11 cellular contexts compared by ENCODE assay signal in the genomic region with DNA sequence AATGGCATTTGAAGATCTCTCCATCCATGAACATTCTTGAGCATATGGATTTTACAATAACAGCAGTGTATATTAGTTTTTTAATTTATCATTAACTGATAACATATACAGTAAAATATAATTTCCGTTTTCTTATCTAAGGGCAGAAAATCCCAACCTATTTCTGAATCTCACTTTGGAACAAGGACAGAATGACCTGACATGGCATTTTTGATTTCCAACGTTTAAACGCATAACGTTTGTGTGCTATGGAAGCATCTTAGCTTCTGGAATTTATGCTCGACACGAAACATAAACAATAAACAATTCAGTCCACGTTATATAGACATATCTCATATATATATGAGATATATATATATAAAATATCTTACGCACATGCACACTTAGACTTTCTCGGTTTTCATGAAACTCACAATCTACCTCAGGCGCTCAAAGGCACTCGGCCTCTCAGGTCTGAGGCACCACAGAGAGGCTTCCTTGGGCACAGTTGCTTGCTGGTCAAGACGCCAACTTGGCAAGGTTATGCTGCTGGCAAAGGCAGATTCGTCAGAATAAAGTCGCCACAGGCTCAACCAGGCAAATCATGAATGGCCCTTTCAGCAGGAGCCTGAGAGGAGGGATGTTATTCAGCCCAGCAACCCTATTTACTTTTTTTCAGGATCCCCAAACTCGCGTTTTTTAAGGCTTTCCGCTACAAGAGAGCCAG. TPM values are rescaled to one million over a fixed set of nuclear protein-coding genes. Genes with fewer than 3 reads are reported as not detected.
DNase-seq lines count a peak whose midpoint lies in the region; ATAC-seq, FAIRE-seq and TF ChIP-seq lines count a peak whose summit lies in the region.
"Had no signal": no experiment of that assay in that cellular context is flagged by ENCODE, and none has a peak within 500 bp of the region (broad histone marks: within the 10 kb centered on the region; RNA-seq: fewer than 3 reads in every experiment).

No MANE protein-coding gene starts in this region.

- no peak for TF ChIP-seq RAD21 in K562 (CRISPR knock-in tag; conservative IDR thresholded peaks at IDR 0.05 in 1 of 2, IDR thresholded peaks at IDR 0.05 in 1 of 2)

- no peak for TF ChIP-seq CTCF in K562 (IDR thresholded peaks at IDR 0.05 in 2 of 3, conservative IDR thresholded peaks at IDR 0.05 in 1 of 3; ENCODE audit: insufficient read depth in 2 of 3, low read depth in 1 of 3, low read length in 3 of 3)

- H3K18ac ChIP-seq in mesendoderm (ENCODE audit: low read length), result no peak overlapping the region

- H4K20me1 ChIP-seq in K562 (replicated peaks; ENCODE audit: control insufficient read depth, insufficient read depth, low read length), result no peaks in the 10 kb centered on the region

- H3K4me3 ChIP-seq in K562 (peak overlapping the region; percentile 55), mesendoderm (ENCODE audit: low read length) (peak overlapping the region; percentile 69)

- H3K56ac ChIP-seq in mesendoderm (ENCODE audit: low read length), result no peak overlapping the region

- TF ChIP-seq EP300 in K562 (IDR thresholded peaks at IDR 0.05; ENCODE audit: low read length), result no peak

- no peaks in the 10 kb centered on the region for H3K9me3 Mint-ChIP-seq in stimulated activated naive CD8-positive, alpha-beta T cell treated with anti-CD3 and anti-CD28 coated beads, Interleukin-15, amount 100 ng/mL, for 72 hours

- H3K36me3 ChIP-seq in K562 (ENCODE audit: control insufficient read depth, insufficient read depth, low read length) (no peaks in the 10 kb centered on the region), mesendoderm (ENCODE audit: control insufficient read depth, insufficient read depth, low read length) (no peaks in the 10 kb centered on the region)
- H3K36me3 ChIP-seq: SJSA1 had no signal

- H3K27me3 Mint-ChIP-seq in stimulated activated naive CD8-positive, alpha-beta T cell treated with anti-CD3 and anti-CD28 coated beads, Interleukin-15, amount 100 ng/mL, for 72 hours, result peaks cover 61% of the 10 kb centered on the region

- H3K79me2 ChIP-seq in K562 (ENCODE audit: control insufficient read depth, insufficient read depth, low read length) (peaks cover 40% of the 10 kb centered on the region), mesendoderm (ENCODE audit: control insufficient read depth, insufficient read depth, low read length) (peaks cover 2% of the 10 kb centered on the region)

- no peaks in the 10 kb centered on the region for H3K9me1 ChIP-seq in K562 (ENCODE audit: control insufficient read depth, insufficient read depth, low read length)

- TSS peak; percentile 44 for BruUV-seq in K562 (replicated peaks; lab: Mats Ljungman, UMichigan)

- peak overlapping the region; percentile 62 to 73 for H3K4me3 Mint-ChIP-seq in stimulated activated naive CD8-positive, alpha-beta T cell treated with anti-CD3 and anti-CD28 coated beads, Interleukin-15, amount 100 ng/mL, for 72 hours

- no peak for FAIRE-seq in K562 (lab: Jason Lieb, UNC)
- no peak for FAIRE-seq in urothelium cell line (lab: Jason Lieb, UNC)
- FAIRE-seq: G401.6 had no signal

- H2BK15ac ChIP-seq in mesendoderm (replicated peaks; ENCODE audit: low read depth), result no peak overlapping the region

- no peaks in the 10 kb centered on the region; a peak in 2 of 5 replicates for H3K4me1 ChIP-seq in K562 (replicated peaks in 1 of 2; ENCODE audit: control insufficient read depth in 2 of 2, insufficient read depth in 2 of 2, low read length in 2 of 2)
- peaks cover 3% of the 10 kb centered on the region for H3K4me1 ChIP-seq in mesendoderm (ENCODE audit: control insufficient read depth, low read depth, low read length)

- H3K27me3 ChIP-seq in K562 (ENCODE audit: control insufficient read depth in 2 of 2, insufficient read depth in 2 of 2, low read length in 2 of 2) (no peaks in the 10 kb centered on the region), mesendoderm (ENCODE audit: insufficient read depth, low read length, poor library complexity) (no peaks in the 10 kb centered on the region)

- H3K9me3 ChIP-seq in K562 (replicated peaks; ENCODE audit: control insufficient read depth, insufficient read depth, low read depth, low read length), result no peaks in the 10 kb centered on the region
- H3K9me3 ChIP-seq: SJSA1 had no signal

- H3K9ac ChIP-seq in K562 (ENCODE audit: insufficient read depth in 1 of 2, low read depth in 2 of 2, low read length in 2 of 2) (peak overlapping the region; percentile 64 to 89; a peak in 2 of 4 replicates), mesendoderm (ENCODE audit: low read length) (peak overlapping the region; percentile 71)

- no peak overlapping the region for H2BK5ac ChIP-seq in mesendoderm (ENCODE audit: low read length)

- no peak overlapping the region for H3K23ac ChIP-seq in mesendoderm (ENCODE audit: low read length)

- no peak overlapping the region for H3K4ac ChIP-seq in mesendoderm (ENCODE audit: low read depth, low read length)

- H3K4me2 ChIP-seq in K562 (ENCODE audit: insufficient read depth, low read length), result peak overlapping the region; percentile 61
- H3K4me2 ChIP-seq in mesendoderm (ENCODE audit: low read length), result peak overlapping the region; percentile 80

- CTCF ChIA-PET in K562 (lab: Yijun Ruan, JAX; ENCODE audit: low intra/inter-chr PET ratio), result no interaction called here

- H3K27ac ChIP-seq in K562 (ENCODE audit: extremely low read depth, low read depth, low read length), result peak overlapping the region; percentile 74; the same call in 2 of the 3 replicates
- H3K27ac ChIP-seq in mesendoderm (ENCODE audit: low read depth, low read length), result no peak overlapping the region
- H3K27ac ChIP-seq: epithelial cell of prostate, SJSA1 had no signal

- POLR2A ChIA-PET in K562 (lab: Yijun Ruan, JAX), result no interaction called here

- no peak overlapping the region for H4K8ac ChIP-seq in mesendoderm (ENCODE audit: low read depth, low read length)

- no peak overlapping the region for H4K5ac ChIP-seq in mesendoderm (ENCODE audit: low read length)

- WGBS in K562 (ENCODE audit: insufficient coverage, low coverage, missing lambda C conversion rate), result under 1% methylated on average over 17 of the region's 17 CpGs
- WGBS in mesendoderm (ENCODE audit: extremely low coverage, insufficient coverage, low lambda C conversion rate), result no CpG with 5 or more reads among the region's 17 CpGs

- peaks cover 2% of the 10 kb centered on the region for H3K79me1 ChIP-seq in mesendoderm (ENCODE audit: low read length)

- no peak overlapping the region for H2AK5ac ChIP-seq in mesendoderm (ENCODE audit: low read length)

- H2AFZ ChIP-seq in K562 (ENCODE audit: low read depth, low read length), result 0 out of 2 replicates have a peak overlapping the region, but pooled peaks have one; percentile 75

- peaks cover 20% of the 10 kb centered on the region for H3K4me1 Mint-ChIP-seq in stimulated activated naive CD8-positive, alpha-beta T cell treated with anti-CD3 and anti-CD28 coated beads, Interleukin-15, amount 100 ng/mL, for 72 hours

- TF ChIP-seq POLR2A in K562 (conservative IDR thresholded peaks at IDR 0.05), result no peak

- intact Hi-C loops in K562 (cut with micrococcal nuclease), result no loop called here

- no peak for ATAC-seq in stimulated activated naive CD8-positive, alpha-beta T cell treated with anti-CD3 and anti-CD28 coated beads, Interleukin-15, amount 100 ng/mL, for 72 hours
- ATAC-seq in stimulated activated naive CD8-positive, alpha-beta T cell treated with anti-CD3 and anti-CD28 coated beads, Interleukin-15, Interleukin-2, amounts not matched to agents 100 U/mL and 50 U/mL, for 24 hours, result no peak
- no peak for ATAC-seq in K562
- ATAC-seq in HG02588 (IDR thresholded peaks at IDR 0.05; ENCODE audit: unreplicated experiment), result no peak
- no peak for ATAC-seq in HG02885 (IDR thresholded peaks at IDR 0.05; ENCODE audit: poor library complexity, unreplicated experiment)

- DNase-seq in stimulated activated naive CD8-positive, alpha-beta T cell treated with anti-CD3 and anti-CD28 coated beads, Interleukin-15, amount 100 ng/mL, for 72 hours, result no peak
- no peak for DNase-seq in stimulated activated naive CD8-positive, alpha-beta T cell treated with anti-CD3 and anti-CD28 coated beads, Interleukin-15, Interleukin-2, amounts not matched to agents 100 U/mL and 50 U/mL, for 24 hours
- DNase-seq in K562 (ENCODE audit: extremely low read depth in 1 of 4, low spot score in 3 of 4), result no peak
- DNase-seq in mesendoderm, result no peak
- DNase-seq in urothelium cell line (ENCODE audit: low spot score), result peak; percentile 19
- DNase-seq in DMS114 treated with DMSO at 0.1 percent for 48 hours (lab: John Stamatoyannopoulos, UW; ENCODE audit: unreplicated experiment), result no peak

- no peak overlapping the region for H2BK120ac ChIP-seq in mesendoderm (ENCODE audit: low read depth, low read length)

- no peak overlapping the region for H3K27ac Mint-ChIP-seq in stimulated activated naive CD8-positive, alpha-beta T cell treated with anti-CD3 and anti-CD28 coated beads, Interleukin-15, amount 100 ng/mL, for 72 hours

- in situ Hi-C loops in K562 (cut with MboI), result no loop called here

TF ChIP-seq in K562, 482 proteins besides CTCF, POLR2A, EP300 and RAD21 (continues in another document):
- TF ChIP-seq MCM3 (IDR thresholded peaks at IDR 0.05) (no peak), ARHGAP35 (IDR thresholded peaks at IDR 0.05; ENCODE audit: partially characterized antibody) (no peak), C11orf30 (IDR thresholded peaks at IDR 0.05; ENCODE audit: low read depth) (peak; percentile 37)

RNA-seq across cellular contexts. Expression of a gene that starts 1.0 kb away (rescaled TPM):
- total RNA-seq in K562 (2011; cell fraction: chromatin; rRNA removed; ENCODE audit: low replicate concordance), result 18.9 and 22.2 TPM in 2 replicates
- 10.5 and 12.2 TPM in 2 replicates for total RNA-seq in K562 (2011; cell fraction: nucleolus; rRNA removed)
- total RNA-seq in K562 (2011; cell fraction: nucleoplasm; rRNA removed), result 17.8 and 20.5 TPM in 2 replicates
- 4.4 and 5.1 TPM in 2 replicates for total RNA-seq in K562 (2014; rRNA removed)
- total RNA-seq in K562 (2014; rRNA removed; fragmentation: Illumina TruSeq; extraction: Trizol), result 9.3 and 10.2 TPM in 2 replicates
- total RNA-seq in K562 (2015; rRNA removed; fragmentation: Illumina TruSeq; extraction: Trizol), result 10.0 and 10.7 TPM in 2 replicates
- total RNA-seq in K562 (2021), result 6.0 and 7.5 TPM in 2 replicates
- 0.49 and 7.5 TPM in 2 replicates for polyA plus RNA-seq in K562 (2011; rRNA removed)
- polyA plus RNA-seq in K562 (2011; cell fraction: cytosol; rRNA removed), result 0.31 and 3.7 TPM in 2 replicates
- polyA plus RNA-seq in K562 (2011; cell fraction: nucleus; rRNA removed), result 0.27 and 5.1 TPM in 2 replicates
- 5.6 and 6.9 TPM in 2 replicates for polyA plus RNA-seq in K562 (2012)
- polyA plus RNA-seq in K562 (2014; fragmentation: Illumina TruSeq; extraction: Trizol), result 7.3 and 7.4 TPM in 2 replicates
- 1 to 10 TPM; 5.4 to 5.9 TPM for polyA plus RNA-seq in K562 (2014; fragmentation: Nextera tagmentation; extraction: Ambion mirVana)
- 3.0 and 6.2 TPM in 2 replicates for polyA plus RNA-seq in K562 (2014; rRNA removed)
- polyA minus RNA-seq in K562 (2011; rRNA and poly(A)+ RNA removed), result 0.81 and 17.9 TPM in 2 replicates
- 0.27 and 9.7 TPM in 2 replicates for polyA minus RNA-seq in K562 (2011; cell fraction: cytosol; rRNA and poly(A)+ RNA removed)
- 1.00 and 8.2 TPM in 2 replicates for polyA minus RNA-seq in K562 (2011; cell fraction: nucleus; rRNA and poly(A)+ RNA removed)
- 9.9 TPM for polyA plus RNA-seq in mesendoderm (2013, experiment 1 of 2)
- polyA plus RNA-seq in mesendoderm (2013, experiment 2 of 2), result 10.0 TPM
- total RNA-seq: SJSA1 had no signal
